ENCODE assay signal across 21 cellular contexts in the genomic region with DNA sequence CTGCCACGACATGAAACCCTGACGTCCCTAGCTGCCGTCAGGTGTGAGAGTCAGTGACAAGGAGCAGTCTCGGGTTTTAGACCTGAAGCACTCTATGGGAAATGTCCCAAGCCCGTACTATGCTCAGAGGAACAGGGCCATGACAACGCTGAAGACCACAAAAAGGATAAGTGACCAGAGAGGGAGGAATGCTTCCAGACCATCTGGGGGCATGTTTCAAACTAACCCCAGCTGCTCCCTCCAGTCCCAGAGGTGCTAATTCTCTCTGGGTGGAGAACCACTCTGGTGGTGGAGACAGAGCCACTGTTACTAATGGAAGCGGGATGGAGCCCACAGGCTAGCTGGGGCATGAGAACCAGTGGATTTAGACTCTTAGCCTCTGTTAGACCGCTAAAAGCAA. TPM values are rescaled to one million over a fixed set of nuclear protein-coding genes. Genes with fewer than 3 reads are reported as not detected.
DNase-seq lines count a peak whose midpoint lies in the region; ATAC-seq and TF ChIP-seq lines count a peak whose summit lies in the region.
"Had no signal": no experiment of that assay in that cellular context is flagged by ENCODE, and none has a peak within 500 bp of the region (broad histone marks: within the 10 kb centered on the region; RNA-seq: fewer than 3 reads in every experiment).

No MANE protein-coding gene starts in this region.

- H3K4me1 Mint-ChIP-seq in HFFc6 (ENCODE audit: low read depth) (peaks cover 50% of the 10 kb centered on the region), endodermal cell (peaks cover 8% of the 10 kb centered on the region), osteocyte (ENCODE audit: unreplicated experiment) (peaks cover 17% of the 10 kb centered on the region)
- H3K4me1 Mint-ChIP-seq in CD4-positive, alpha-beta T cell (ENCODE audit: low read depth), result no peaks in the 10 kb centered on the region

- H3K27me3 ChIP-seq in endodermal cell (ENCODE audit: control insufficient read depth, insufficient read depth, low read length, poor library complexity, severe bottlenecking) (no peaks in the 10 kb centered on the region), foreskin keratinocyte (no peaks in the 10 kb centered on the region), tibial nerve (no peaks in the 10 kb centered on the region)
- no peaks in the 10 kb centered on the region for H3K27me3 ChIP-seq in CD4-positive, alpha-beta T cell (ENCODE audit: control insufficient read depth, insufficient read depth, low read length)
- H3K27me3 ChIP-seq: SJSA1 had no signal

- TF ChIP-seq EP300 in tibial nerve (IDR thresholded peaks at IDR 0.05), result no peak

- no peak for DNase-seq in HFFc6
- DNase-seq in SK-N-MC (ENCODE audit: low read depth, low spot score), result no peak
- no peak for DNase-seq in endodermal cell
- peak; percentile 32 for DNase-seq in osteocyte (ENCODE audit: extremely low spot score, unreplicated experiment)
- no peak for DNase-seq in CD4-positive, alpha-beta T cell
- no peak for DNase-seq in foreskin keratinocyte
- no peak for DNase-seq in tibial nerve (ENCODE audit: low spot score in 2 of 2)
- DNase-seq: ACHN, AML-193, COR-L47, KG1, NCI-H1048, NCI-H1436 treated with DMSO at 0.1 percent for 48 hours, NCI-H2029 treated with DMSO at 0.1 percent for 48 hours, NCI-H2171 treated with DMSO at 0.1 percent for 48 hours, NCI-H446 treated with DMSO at 0.1 percent for 48 hours, NCI-H748 treated with DMSO at 0.1 percent for 48 hours, PC-9 had no signal

- intact Hi-C loops in CD4-positive, alpha-beta T cell (cut with DNase I, micrococcal nuclease), result no loop called here

- no peak for ATAC-seq in CD4-positive, alpha-beta T cell (ENCODE audit: poor library complexity)
- ATAC-seq in foreskin keratinocyte, result no peak

- H3K36me3 Mint-ChIP-seq in HFFc6 (ENCODE audit: low read depth) (peaks cover 27% of the 10 kb centered on the region), endodermal cell (ENCODE audit: low read depth) (peaks cover 76% of the 10 kb centered on the region), osteocyte (ENCODE audit: unreplicated experiment) (peaks cover 3% of the 10 kb centered on the region)
- no peaks in the 10 kb centered on the region for H3K36me3 Mint-ChIP-seq in CD4-positive, alpha-beta T cell (ENCODE audit: low read depth)

- H3K9me3 ChIP-seq in SK-N-MC (ENCODE audit: low read depth, low read length) (no peaks in the 10 kb centered on the region), endodermal cell (ENCODE audit: control insufficient read depth, low read length) (no peaks in the 10 kb centered on the region), tibial nerve (no peaks in the 10 kb centered on the region)
- no peaks in the 10 kb centered on the region for H3K9me3 ChIP-seq in CD4-positive, alpha-beta T cell (ENCODE audit: control insufficient read depth, low read length)
- H3K9me3 ChIP-seq: HAP-1, SJSA1 had no signal

- H3K4me3 Mint-ChIP-seq in HFFc6, result no peak overlapping the region
- no peak overlapping the region for H3K4me3 Mint-ChIP-seq in endodermal cell
- H3K4me3 Mint-ChIP-seq in osteocyte (ENCODE audit: unreplicated experiment), result no peak overlapping the region
- H3K4me3 Mint-ChIP-seq in CD4-positive, alpha-beta T cell, result no peak overlapping the region
- H3K4me3 Mint-ChIP-seq: CD14-positive monocyte had no signal

- H3K27ac ChIP-seq in SK-N-MC (0 out of 2 replicates have a peak overlapping the region, but pooled peaks have one; percentile 15), endodermal cell (ENCODE audit: low read depth, low read length) (no peak overlapping the region), foreskin keratinocyte (no peak overlapping the region), tibial nerve (peak overlapping the region in 1 of 4 donors; percentile 25)
- no peak overlapping the region for H3K27ac ChIP-seq in CD4-positive, alpha-beta T cell (ENCODE audit: low read depth, low read length)
- H3K27ac ChIP-seq: PC-9, SJSA1 had no signal

- H3K4me3 ChIP-seq in SK-N-MC, result no peak overlapping the region
- H3K4me3 ChIP-seq in endodermal cell (ENCODE audit: low read length), result peak overlapping the region; percentile 20
- H3K4me3 ChIP-seq in tibial nerve, result no peak overlapping the region
- H3K4me3 ChIP-seq: HAP-1, PC-9, SJSA1 had no signal

- H3K27me3 Mint-ChIP-seq in HFFc6 (ENCODE audit: insufficient read depth) (no peaks in the 10 kb centered on the region; the same call in 1 of the 2 replicates), endodermal cell (ENCODE audit: insufficient read depth) (no peaks in the 10 kb centered on the region), osteocyte (ENCODE audit: unreplicated experiment) (no peaks in the 10 kb centered on the region)
- H3K27me3 Mint-ChIP-seq in CD4-positive, alpha-beta T cell, result no peaks in the 10 kb centered on the region

- POLR2A ChIA-PET in CD4-positive, alpha-beta T cell (lab: Charles Lee), result interaction anchor here (1.1 kb wide), 1 partner anchor 9 kb away, joined by 5 read pairs; the partner anchor contains the start of genes AURKA and CSTF1

- TF ChIP-seq POLR2A in tibial nerve (IDR thresholded peaks at IDR 0.05), result no peak

- CTCF ChIA-PET in CD4-positive, alpha-beta T cell (lab: Charles Lee), result no interaction called here

- H3K36me3 ChIP-seq in SK-N-MC (ENCODE audit: insufficient read depth, low read length) (peaks cover 90% of the 10 kb centered on the region), endodermal cell (ENCODE audit: control insufficient read depth, insufficient read depth, low read length) (peaks cover 88% of the 10 kb centered on the region), tibial nerve (peaks cover 0 to 3% (median 0%) of the 10 kb centered on the region in 3 donors)

- TF ChIP-seq CTCF in HFFc6 (IDR thresholded peaks at IDR 0.05), result no peak
- no peak for TF ChIP-seq CTCF in endodermal cell (conservative IDR thresholded peaks at IDR 0.05)
- no peak for TF ChIP-seq CTCF in osteocyte (IDR thresholded peaks at IDR 0.05)
- no peak for TF ChIP-seq CTCF in CD4-positive, alpha-beta T cell (IDR thresholded peaks at IDR 0.05)
- TF ChIP-seq CTCF in foreskin keratinocyte (conservative IDR thresholded peaks at IDR 0.05), result no peak
- TF ChIP-seq CTCF in tibial nerve (IDR thresholded peaks at IDR 0.05), result no peak

- peak overlapping the region; percentile 23 for H3K27ac Mint-ChIP-seq in HFFc6
- peak overlapping the region; percentile 9 for H3K27ac Mint-ChIP-seq in endodermal cell
- H3K27ac Mint-ChIP-seq in osteocyte (ENCODE audit: unreplicated experiment), result peak overlapping the region; percentile 83
- H3K27ac Mint-ChIP-seq in CD4-positive, alpha-beta T cell, result no peak overlapping the region

- no peaks in the 10 kb centered on the region for H3K4me1 ChIP-seq in endodermal cell (ENCODE audit: control insufficient read depth, insufficient read depth, low read length)
- no peaks in the 10 kb centered on the region for H3K4me1 ChIP-seq in foreskin keratinocyte
- peaks cover 0 to 15% (median 7%) of the 10 kb centered on the region in 4 donors for H3K4me1 ChIP-seq in tibial nerve
- H3K4me1 ChIP-seq: HAP-1, SJSA1 had no signal

- H3K9me3 Mint-ChIP-seq in HFFc6, result no peaks in the 10 kb centered on the region
- no peaks in the 10 kb centered on the region for H3K9me3 Mint-ChIP-seq in endodermal cell
- H3K9me3 Mint-ChIP-seq in osteocyte (ENCODE audit: unreplicated experiment), result no peaks in the 10 kb centered on the region
- H3K9me3 Mint-ChIP-seq in CD4-positive, alpha-beta T cell, result no peaks in the 10 kb centered on the region

- 91 to 98% methylated on average over 6 to 8 of the region's 8 CpGs for WGBS in endodermal cell (ENCODE audit: insufficient coverage in 1 of 2, insufficient read length in 1 of 2), 2 experiments
- WGBS in tibial nerve, 2 donors, result 79 to 88% methylated on average over 8 of the region's 8 CpGs

- H3K9ac ChIP-seq in SK-N-MC (ENCODE audit: insufficient read length) (no peak overlapping the region), endodermal cell (ENCODE audit: extremely low read depth, low read length, poor library complexity, severe bottlenecking) (no peak overlapping the region)

RNA-seq across cellular contexts. Expression of gene AURKA, which starts 8.7 kb away (rescaled TPM):
- total RNA-seq in HFFc6 (2021; fragmentation: NEBNext Ultra II Directional; extraction: Animal tissue kit (Norgen Biotek cat#: 25700)), result 10 to 100 TPM; 37.2 to 82.0 (median 77.1) TPM
- total RNA-seq in endodermal cell (10 to 100 TPM; 56.3 to 85.9 TPM), osteocyte (10.4 and 11.7 TPM in 2 replicates), foreskin keratinocyte (59.4 and 77.9 TPM in 2 replicates), tibial nerve (1 to 10 TPM in 3 of 4 donors, under 1 TPM in 1; 0.42 to 4.3 (median 1.7) TPM)
- polyA plus RNA-seq in endodermal cell (2013, experiment 1 of 2), result 64.2 TPM
- 75.5 TPM for polyA plus RNA-seq in endodermal cell (2013, experiment 2 of 2)
- under 1 TPM; 0.25 to 0.36 TPM for total RNA-seq in CD4-positive, alpha-beta T cell
- 38.0 and 57.6 TPM in 2 replicates for polyA plus RNA-seq in foreskin keratinocyte

RNA-seq across cellular contexts. Expression of gene CSTF1, which starts 9.1 kb away (rescaled TPM):
- total RNA-seq in HFFc6 (2021; fragmentation: NEBNext Ultra II Directional; extraction: Animal tissue kit (Norgen Biotek cat#: 25700)), result 10 to 100 TPM; 32.1 to 40.5 (median 34.6) TPM
- total RNA-seq in endodermal cell (10 to 100 TPM; 47.9 to 50.1 TPM), osteocyte (36.2 and 38.6 TPM in 2 replicates), foreskin keratinocyte (39.8 and 40.2 TPM in 2 replicates), tibial nerve (10 to 100 TPM; 17.6 to 25.9 (median 22.7) TPM)
- 45.1 TPM for polyA plus RNA-seq in endodermal cell (2013, experiment 1 of 2)
- polyA plus RNA-seq in endodermal cell (2013, experiment 2 of 2), result 39.7 TPM
- 10 to 100 TPM; 20.7 to 21.8 TPM for total RNA-seq in CD4-positive, alpha-beta T cell
- polyA plus RNA-seq in foreskin keratinocyte, result 20.5 and 25.1 TPM in 2 replicates

RNA-seq across cellular contexts. Expression of gene FAM210B, which starts 24.6 kb away (rescaled TPM):
- 10 to 100 TPM; 34.5 to 58.6 (median 41.0) TPM for total RNA-seq in HFFc6 (2021; fragmentation: NEBNext Ultra II Directional; extraction: Animal tissue kit (Norgen Biotek cat#: 25700))
- total RNA-seq in endodermal cell, result 10 to 100 TPM; 16.8 to 34.1 TPM
- 61.2 TPM for polyA plus RNA-seq in endodermal cell (2013, experiment 1 of 2)
- 62.7 TPM for polyA plus RNA-seq in endodermal cell (2013, experiment 2 of 2)
- 46.9 and 50.6 TPM in 2 replicates for total RNA-seq in osteocyte
- 10 to 100 TPM; 14.4 to 14.7 TPM for total RNA-seq in CD4-positive, alpha-beta T cell
- total RNA-seq in foreskin keratinocyte, result 20.7 and 24.1 TPM in 2 replicates
- polyA plus RNA-seq in foreskin keratinocyte, result 14.7 and 19.1 TPM in 2 replicates
- total RNA-seq in tibial nerve, result 10 to 100 TPM; 36.8 to 56.6 (median 52.3) TPM

RNA-seq across cellular contexts. Expression of gene CASS4, which starts 28.7 kb away (rescaled TPM):
- under 1 TPM; 0.38 to 0.70 (median 0.56) TPM for total RNA-seq in HFFc6 (2021; fragmentation: NEBNext Ultra II Directional; extraction: Animal tissue kit (Norgen Biotek cat#: 25700))
- total RNA-seq in endodermal cell (not detected), osteocyte (0.13 TPM in 1 of 2 replicates, not detected in the other), foreskin keratinocyte (not detected in 2 replicates), tibial nerve (1 to 10 TPM; 2.0 to 7.5 (median 3.6) TPM)
- polyA plus RNA-seq in endodermal cell (2013, experiment 1 of 2), result 0.11 TPM
- polyA plus RNA-seq in endodermal cell (2013, experiment 2 of 2), result 0.12 TPM
- total RNA-seq in CD4-positive, alpha-beta T cell, result 10 to 100 TPM; 37.0 to 39.8 TPM
- polyA plus RNA-seq in foreskin keratinocyte, result 0.01 TPM in 1 of 2 replicates, not detected in the other
- total RNA-seq: SJSA1 had no signal
